In the genomic region with DNA sequence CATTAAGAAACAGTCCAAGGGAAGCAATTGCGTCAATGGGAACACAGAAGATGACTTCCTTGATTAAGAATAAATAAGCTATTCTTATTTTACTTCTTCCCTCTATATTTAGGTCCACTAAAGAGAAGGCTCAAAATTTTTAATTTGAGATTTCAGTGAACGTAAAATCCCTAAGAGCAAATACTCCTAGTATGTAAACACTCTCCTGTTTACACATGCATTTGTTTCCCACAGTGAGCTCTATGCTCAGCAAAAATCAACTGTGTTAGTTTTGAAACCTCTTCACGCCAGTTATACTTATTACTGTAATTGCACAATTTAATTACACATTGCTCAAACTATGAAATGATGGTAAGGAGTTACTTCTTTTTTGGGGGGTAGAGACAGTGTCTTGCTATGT, we compare ENCODE assay signal across 1 cellular context.
A peak's percentile ranks its signal among the peaks of the same experiment; 100 is the strongest.
TF ChIP-seq lines count a peak whose summit lies in the region.

No MANE protein-coding gene starts in this region.

TF ChIP-seq in HepG2, 621 proteins besides CTCF, POLR2A, EP300 and RAD21:
- 0 out of 2 replicates have a peak, but pooled peaks have one; percentile 3 for TF ChIP-seq CEBPB (IDR thresholded peaks at IDR 0.05; ENCODE audit: borderline replicate concordance, low read depth, low read length)
- no peak for TF ChIP-seq MAFK (conservative IDR thresholded peaks at IDR 0.05 in 1 of 2, IDR thresholded peaks at IDR 0.05 in 1 of 2; ENCODE audit: low read length in 2 of 2)
